12 cellular contexts compared by ENCODE assay signal in the genomic region with DNA sequence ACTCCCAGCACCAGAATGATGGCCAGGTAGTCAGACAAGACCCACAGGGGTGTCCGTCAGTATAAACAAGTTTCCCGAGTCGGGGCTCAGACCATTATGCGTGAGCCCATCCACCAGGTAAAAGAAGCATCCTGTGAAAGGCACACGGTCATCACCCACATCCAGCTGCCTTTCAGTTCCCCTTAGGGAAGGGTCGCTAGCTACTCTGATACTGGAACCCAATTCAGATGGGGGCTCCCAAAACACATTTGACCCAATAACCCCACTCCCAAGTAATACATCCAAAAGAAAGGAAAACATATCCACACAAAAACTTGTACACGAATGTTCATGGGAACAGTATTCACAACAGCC.
DNase-seq lines count a peak whose midpoint lies in the region; ATAC-seq and TF ChIP-seq lines count a peak whose summit lies in the region.
"Had no signal": no experiment of that assay in that cellular context is flagged by ENCODE, and none has a peak within 500 bp of the region (broad histone marks: within the 10 kb centered on the region; RNA-seq: fewer than 3 reads in every experiment).

No MANE protein-coding gene starts in this region.

- no peak overlapping the region for H2BK5ac ChIP-seq in mesendoderm (ENCODE audit: low read length)

- H3K4me3 ChIP-seq in mesendoderm (ENCODE audit: low read length) (no peak overlapping the region), transverse colon (no peak overlapping the region)
- H3K4me3 ChIP-seq: prostate gland had no signal

- H3K4me3 Mint-ChIP-seq in activated naive CD4-positive, alpha-beta T cell treated with anti-CD3 and anti-CD28 coated beads, Interleukin-2, amount 50 U/mL, for 24 hours: peak overlapping the region; percentile 41
- H3K4me3 Mint-ChIP-seq in activated naive CD8-positive, alpha-beta T cell treated with anti-CD3 and anti-CD28 coated beads for 36 hours: no peak overlapping the region

- peak overlapping the region; percentile 91 for H3K27ac Mint-ChIP-seq in activated naive CD4-positive, alpha-beta T cell treated with anti-CD3 and anti-CD28 coated beads, Interleukin-2, amount 50 U/mL, for 24 hours
- H3K27ac Mint-ChIP-seq in activated naive CD8-positive, alpha-beta T cell treated with anti-CD3 and anti-CD28 coated beads for 36 hours: peak overlapping the region; percentile 61

- H2AK5ac ChIP-seq in mesendoderm (ENCODE audit: low read length): no peak overlapping the region

- peaks cover 17% of the 10 kb centered on the region for H3K36me3 Mint-ChIP-seq in activated naive CD4-positive, alpha-beta T cell treated with anti-CD3 and anti-CD28 coated beads, Interleukin-2, amount 50 U/mL, for 24 hours
- peaks cover 64% of the 10 kb centered on the region for H3K36me3 Mint-ChIP-seq in activated naive CD8-positive, alpha-beta T cell treated with anti-CD3 and anti-CD28 coated beads for 36 hours

- peak overlapping the region; percentile 71 for H3K18ac ChIP-seq in mesendoderm (ENCODE audit: low read length)

- no peak overlapping the region for H3K23ac ChIP-seq in mesendoderm (ENCODE audit: low read length)

- H3K27me3 ChIP-seq in mesendoderm (ENCODE audit: insufficient read depth, low read length, poor library complexity) (no peaks in the 10 kb centered on the region), transverse colon (no peaks in the 10 kb centered on the region)
- H3K27me3 ChIP-seq: BE2C had no signal

- no peak for TF ChIP-seq CTCF in transverse colon (IDR thresholded peaks at IDR 0.05)

- TF ChIP-seq POLR2A in transverse colon (IDR thresholded peaks at IDR 0.05): no peak

- H3K4me1 ChIP-seq in mesendoderm (ENCODE audit: control insufficient read depth, low read depth, low read length) (peaks cover 18% of the 10 kb centered on the region), transverse colon (peaks cover 26 to 77% (median 46%) of the 10 kb centered on the region in 4 donors)

- no peak for TF ChIP-seq EP300 in transverse colon (IDR thresholded peaks at IDR 0.05; ENCODE audit: low read depth)

- H4K8ac ChIP-seq in mesendoderm (ENCODE audit: low read depth, low read length): no peak overlapping the region

- no peaks in the 10 kb centered on the region for H3K9me3 ChIP-seq in transverse colon
- H3K9me3 ChIP-seq: BE2C, prostate gland had no signal

- H3K4me1 Mint-ChIP-seq in activated naive CD4-positive, alpha-beta T cell treated with anti-CD3 and anti-CD28 coated beads, Interleukin-2, amount 50 U/mL, for 24 hours: peaks cover 94% of the 10 kb centered on the region
- H3K4me1 Mint-ChIP-seq in activated naive CD8-positive, alpha-beta T cell treated with anti-CD3 and anti-CD28 coated beads for 36 hours: peaks cover 90% of the 10 kb centered on the region

- H3K9me3 Mint-ChIP-seq in activated naive CD4-positive, alpha-beta T cell treated with anti-CD3 and anti-CD28 coated beads, Interleukin-2, amount 50 U/mL, for 24 hours: no peaks in the 10 kb centered on the region
- H3K9me3 Mint-ChIP-seq in activated naive CD8-positive, alpha-beta T cell treated with anti-CD3 and anti-CD28 coated beads for 36 hours: peaks cover 6% of the 10 kb centered on the region

- H3K56ac ChIP-seq in mesendoderm (ENCODE audit: low read length): no peak overlapping the region

- in situ Hi-C loops in transverse colon (cut with MboI; ENCODE audit: low pct_ligation_motif_present in 1 of 4, low pct_unique_long_range_greater_than_20kb in 1 of 4, low sequenced_read_pairs in 3 of 4): no loop called here

- H3K27ac ChIP-seq in mesendoderm (ENCODE audit: low read depth, low read length): no peak overlapping the region
- peak overlapping the region; percentile 68 to 80 (median 77) for H3K27ac ChIP-seq in transverse colon
- H3K27ac ChIP-seq: prostate gland had no signal

- H3K27me3 Mint-ChIP-seq in activated naive CD4-positive, alpha-beta T cell treated with anti-CD3 and anti-CD28 coated beads, Interleukin-2, amount 50 U/mL, for 24 hours: no peaks in the 10 kb centered on the region
- no peaks in the 10 kb centered on the region for H3K27me3 Mint-ChIP-seq in activated naive CD8-positive, alpha-beta T cell treated with anti-CD3 and anti-CD28 coated beads for 36 hours

- no peak overlapping the region for H3K4ac ChIP-seq in mesendoderm (ENCODE audit: low read depth, low read length)

- no peak overlapping the region for H4K5ac ChIP-seq in mesendoderm (ENCODE audit: low read length)

- intact Hi-C loops in transverse colon (cut with DNase I; ENCODE audit: low total_unique reads): no loop called here

- no peak overlapping the region for H3K4me2 ChIP-seq in mesendoderm (ENCODE audit: low read length)

- H3K36me3 ChIP-seq in mesendoderm (ENCODE audit: control insufficient read depth, insufficient read depth, low read length) (no peaks in the 10 kb centered on the region), transverse colon (no peaks in the 10 kb centered on the region)
- H3K36me3 ChIP-seq: BE2C, prostate gland had no signal

- no peak for ATAC-seq in GM21576 (IDR thresholded peaks at IDR 0.05; ENCODE audit: unreplicated experiment)
- no peak for ATAC-seq in HG03439 (IDR thresholded peaks at IDR 0.05; ENCODE audit: unreplicated experiment)
- ATAC-seq in HG02798 (IDR thresholded peaks at IDR 0.05; ENCODE audit: poor library complexity, unreplicated experiment): no peak

- WGBS in mesendoderm (ENCODE audit: extremely low coverage, insufficient coverage, low lambda C conversion rate): no CpG with 5 or more reads among the region's 7 CpGs
- 88 to 100% methylated on average over 1 to 7 of the region's 7 CpGs for WGBS in transverse colon (ENCODE audit: low coverage in 1 of 2), 2 donors

- no peak for DNase-seq in activated naive CD4-positive, alpha-beta T cell treated with Interleukin-2 at 50 U/mL for 16 hours
- no peak for DNase-seq in activated naive CD8-positive, alpha-beta T cell treated with anti-CD3 and anti-CD28 coated beads for 36 hours
- DNase-seq in mesendoderm: no peak
- no peak for DNase-seq in transverse colon
- DNase-seq: BE2C, kidney, NCI-H1436 had no signal

- no peak overlapping the region for H3K9ac ChIP-seq in mesendoderm (ENCODE audit: low read length)

- H3K79me2 ChIP-seq in mesendoderm (ENCODE audit: control insufficient read depth, insufficient read depth, low read length): peaks cover 53% of the 10 kb centered on the region

- H2BK15ac ChIP-seq in mesendoderm (replicated peaks; ENCODE audit: low read depth): no peak overlapping the region

- no peak overlapping the region for H2BK120ac ChIP-seq in mesendoderm (ENCODE audit: low read depth, low read length)

- peaks cover 26% of the 10 kb centered on the region for H3K79me1 ChIP-seq in mesendoderm (ENCODE audit: low read length)
